ENCODE assay signal across 1 cellular context in the genomic region with DNA sequence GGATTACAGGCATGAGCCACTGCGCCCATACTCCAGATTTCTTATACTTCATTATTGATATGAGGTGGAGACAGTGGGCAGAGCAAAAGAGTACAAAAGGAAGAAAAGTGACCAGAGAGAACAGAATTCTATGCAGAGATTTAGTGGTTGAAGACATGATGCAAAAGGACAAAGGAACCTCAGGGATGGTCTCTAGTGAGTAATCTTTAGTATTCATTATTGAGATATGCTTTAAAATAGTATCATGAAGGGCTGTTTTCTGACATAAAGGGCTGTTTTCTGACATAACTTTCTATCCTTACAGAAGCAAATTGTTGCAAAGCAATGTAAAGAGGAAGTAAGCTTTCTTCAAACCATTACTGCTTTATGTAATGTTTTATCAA.
TF ChIP-seq lines count a peak whose summit lies in the region.

No MANE protein-coding gene starts in this region.

TF ChIP-seq in HepG2, 621 proteins besides CTCF, POLR2A, EP300 and RAD21:
- TF ChIP-seq ZMAT5 (CRISPR knock-in tag; IDR thresholded peaks at IDR 0.05; ENCODE audit: borderline replicate concordance, low read depth) = no peak
- TF ChIP-seq ZFP1 (CRISPR knock-in tag; IDR thresholded peaks at IDR 0.05) = no peak
- no peak for TF ChIP-seq ZFY (CRISPR knock-in tag; IDR thresholded peaks at IDR 0.05)
- TF ChIP-seq, protein P1, sequence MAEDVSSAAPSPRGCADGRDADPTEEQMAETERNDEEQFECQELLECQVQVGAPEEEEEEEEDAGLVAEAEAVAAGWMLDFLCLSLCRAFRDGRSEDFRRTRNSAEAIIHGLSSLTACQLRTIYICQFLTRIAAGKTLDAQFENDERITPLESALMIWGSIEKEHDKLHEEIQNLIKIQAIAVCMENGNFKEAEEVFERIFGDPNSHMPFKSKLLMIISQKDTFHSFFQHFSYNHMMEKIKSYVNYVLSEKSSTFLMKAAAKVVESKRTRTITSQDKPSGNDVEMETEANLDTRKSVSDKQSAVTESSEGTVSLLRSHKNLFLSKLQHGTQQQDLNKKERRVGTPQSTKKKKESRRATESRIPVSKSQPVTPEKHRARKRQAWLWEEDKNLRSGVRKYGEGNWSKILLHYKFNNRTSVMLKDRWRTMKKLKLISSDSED (CRISPR knock-in tag; IDR thresholded peaks at IDR 0.05) = no peak
- no peak for TF ChIP-seq PITX1 (CRISPR knock-in tag; IDR thresholded peaks at IDR 0.05)
- no peak for TF ChIP-seq ZNF263 (CRISPR knock-in tag; IDR thresholded peaks at IDR 0.05)
- TF ChIP-seq FOXP1 (IDR thresholded peaks at IDR 0.05) = no peak
- no peak for TF ChIP-seq FOXP1 (CRISPR knock-in tag; IDR thresholded peaks at IDR 0.05)
- no peak for TF ChIP-seq FOXJ3 (CRISPR knock-in tag; IDR thresholded peaks at IDR 0.05; ENCODE audit: borderline replicate concordance)
- no peak for TF ChIP-seq ZNF605 (CRISPR knock-in tag; IDR thresholded peaks at IDR 0.05)
- TF ChIP-seq, protein P2, sequence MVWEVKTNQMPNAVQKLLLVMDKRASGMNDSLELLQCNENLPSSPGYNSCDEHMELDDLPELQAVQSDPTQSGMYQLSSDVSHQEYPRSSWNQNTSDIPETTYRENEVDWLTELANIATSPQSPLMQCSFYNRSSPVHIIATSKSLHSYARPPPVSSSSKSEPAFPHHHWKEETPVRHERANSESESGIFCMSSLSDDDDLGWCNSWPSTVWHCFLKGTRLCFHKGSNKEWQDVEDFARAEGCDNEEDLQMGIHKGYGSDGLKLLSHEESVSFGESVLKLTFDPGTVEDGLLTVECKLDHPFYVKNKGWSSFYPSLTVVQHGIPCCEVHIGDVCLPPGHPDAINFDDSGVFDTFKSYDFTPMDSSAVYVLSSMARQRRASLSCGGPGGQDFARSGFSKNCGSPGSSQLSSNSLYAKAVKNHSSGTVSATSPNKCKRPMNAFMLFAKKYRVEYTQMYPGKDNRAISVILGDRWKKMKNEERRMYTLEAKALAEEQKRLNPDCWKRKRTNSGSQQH (CRISPR knock-in tag; IDR thresholded peaks at IDR 0.05; ENCODE audit: low read depth) = no peak
- no peak for TF ChIP-seq XBP1 (CRISPR knock-in tag; IDR thresholded peaks at IDR 0.05)
- TF ChIP-seq ZBTB49 (CRISPR knock-in tag; IDR thresholded peaks at IDR 0.05; ENCODE audit: borderline replicate concordance) = no peak
- TF ChIP-seq ZNF557 (CRISPR knock-in tag; IDR thresholded peaks at IDR 0.05) = no peak
